ENCODE assay signal across 2 cellular contexts in the genomic region with DNA sequence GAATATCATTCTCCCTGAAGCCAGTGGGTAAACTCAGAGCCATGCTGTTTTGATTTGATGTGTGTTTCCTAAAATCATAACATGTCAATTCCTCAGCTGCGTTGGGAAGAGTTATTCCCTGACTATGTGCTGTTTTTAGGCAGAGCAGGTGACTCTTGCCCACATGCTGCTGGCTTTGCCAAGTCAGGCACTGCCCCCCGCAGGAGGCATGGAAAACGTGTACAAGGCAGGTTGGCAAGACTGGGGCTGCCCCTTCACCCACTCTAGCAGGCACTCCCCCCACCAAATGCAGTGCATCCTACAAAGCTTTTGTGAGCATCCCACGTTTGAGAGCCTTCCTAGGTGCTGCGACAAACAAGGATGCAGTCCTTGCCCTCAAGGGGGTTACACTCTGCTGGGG.
TF ChIP-seq lines count a peak whose summit lies in the region.

No MANE protein-coding gene starts in this region.

TF ChIP-seq in HepG2, 621 proteins besides CTCF, POLR2A, EP300 and RAD21 (continues in another document):
- TF ChIP-seq JARID2 (CRISPR knock-in tag; IDR thresholded peaks at IDR 0.05; ENCODE audit: insufficient replicate concordance) (no peak), ZFX (CRISPR knock-in tag; IDR thresholded peaks at IDR 0.05; ENCODE audit: low read depth) (no peak), FOSL1 (CRISPR knock-in tag; IDR thresholded peaks at IDR 0.05; ENCODE audit: borderline replicate concordance) (no peak), ARNT (IDR thresholded peaks at IDR 0.05) (no peak), HNRNPL (IDR thresholded peaks at IDR 0.05; ENCODE audit: low read depth, low read length) (0 out of 2 replicates have a peak, but pooled peaks have one; percentile 30), ZNF781 (CRISPR knock-in tag; IDR thresholded peaks at IDR 0.05; ENCODE audit: borderline replicate concordance, not compliant biosample characterization) (no peak), CREM (IDR thresholded peaks at IDR 0.05) (no peak), CREM (CRISPR knock-in tag; IDR thresholded peaks at IDR 0.05) (no peak), STAG1 (CRISPR knock-in tag; IDR thresholded peaks at IDR 0.05) (peak; percentile 41), CHCHD3 (CRISPR knock-in tag; IDR thresholded peaks at IDR 0.05) (no peak)
- TF ChIP-seq, protein P1, sequence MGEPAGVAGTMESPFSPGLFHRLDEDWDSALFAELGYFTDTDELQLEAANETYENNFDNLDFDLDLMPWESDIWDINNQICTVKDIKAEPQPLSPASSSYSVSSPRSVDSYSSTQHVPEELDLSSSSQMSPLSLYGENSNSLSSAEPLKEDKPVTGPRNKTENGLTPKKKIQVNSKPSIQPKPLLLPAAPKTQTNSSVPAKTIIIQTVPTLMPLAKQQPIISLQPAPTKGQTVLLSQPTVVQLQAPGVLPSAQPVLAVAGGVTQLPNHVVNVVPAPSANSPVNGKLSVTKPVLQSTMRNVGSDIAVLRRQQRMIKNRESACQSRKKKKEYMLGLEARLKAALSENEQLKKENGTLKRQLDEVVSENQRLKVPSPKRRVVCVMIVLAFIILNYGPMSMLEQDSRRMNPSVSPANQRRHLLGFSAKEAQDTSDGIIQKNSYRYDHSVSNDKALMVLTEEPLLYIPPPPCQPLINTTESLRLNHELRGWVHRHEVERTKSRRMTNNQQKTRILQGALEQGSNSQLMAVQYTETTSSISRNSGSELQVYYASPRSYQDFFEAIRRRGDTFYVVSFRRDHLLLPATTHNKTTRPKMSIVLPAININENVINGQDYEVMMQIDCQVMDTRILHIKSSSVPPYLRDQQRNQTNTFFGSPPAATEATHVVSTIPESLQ (CRISPR knock-in tag; conservative IDR thresholded peaks at IDR 0.05), result no peak
- TF ChIP-seq, protein P2, sequence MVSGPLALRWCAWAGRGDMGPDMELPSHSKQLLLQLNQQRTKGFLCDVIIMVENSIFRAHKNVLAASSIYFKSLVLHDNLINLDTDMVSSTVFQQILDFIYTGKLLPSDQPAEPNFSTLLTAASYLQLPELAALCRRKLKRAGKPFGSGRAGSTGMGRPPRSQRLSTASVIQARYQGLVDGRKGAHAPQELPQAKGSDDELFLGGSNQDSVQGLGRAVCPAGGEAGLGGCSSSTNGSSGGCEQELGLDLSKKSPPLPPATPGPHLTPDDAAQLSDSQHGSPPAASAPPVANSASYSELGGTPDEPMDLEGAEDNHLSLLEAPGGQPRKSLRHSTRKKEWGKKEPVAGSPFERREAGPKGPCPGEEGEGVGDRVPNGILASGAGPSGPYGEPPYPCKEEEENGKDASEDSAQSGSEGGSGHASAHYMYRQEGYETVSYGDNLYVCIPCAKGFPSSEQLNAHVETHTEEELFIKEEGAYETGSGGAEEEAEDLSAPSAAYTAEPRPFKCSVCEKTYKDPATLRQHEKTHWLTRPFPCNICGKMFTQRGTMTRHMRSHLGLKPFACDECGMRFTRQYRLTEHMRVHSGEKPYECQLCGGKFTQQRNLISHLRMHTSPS (CRISPR knock-in tag; IDR thresholded peaks at IDR 0.05; ENCODE audit: low read depth), result no peak
- TF ChIP-seq, protein P3, sequence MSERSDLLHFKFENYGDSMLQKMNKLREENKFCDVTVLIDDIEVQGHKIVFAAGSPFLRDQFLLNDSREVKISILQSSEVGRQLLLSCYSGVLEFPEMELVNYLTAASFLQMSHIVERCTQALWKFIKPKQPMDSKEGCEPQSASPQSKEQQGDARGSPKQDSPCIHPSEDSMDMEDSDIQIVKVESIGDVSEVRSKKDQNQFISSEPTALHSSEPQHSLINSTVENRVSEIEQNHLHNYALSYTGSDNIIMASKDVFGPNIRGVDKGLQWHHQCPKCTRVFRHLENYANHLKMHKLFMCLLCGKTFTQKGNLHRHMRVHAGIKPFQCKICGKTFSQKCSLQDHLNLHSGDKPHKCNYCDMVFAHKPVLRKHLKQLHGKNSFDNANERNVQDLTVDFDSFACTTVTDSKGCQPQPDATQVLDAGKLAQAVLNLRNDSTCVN (CRISPR knock-in tag; IDR thresholded peaks at IDR 0.05; ENCODE audit: borderline replicate concordance), result no peak
- TF ChIP-seq, protein P4, sequence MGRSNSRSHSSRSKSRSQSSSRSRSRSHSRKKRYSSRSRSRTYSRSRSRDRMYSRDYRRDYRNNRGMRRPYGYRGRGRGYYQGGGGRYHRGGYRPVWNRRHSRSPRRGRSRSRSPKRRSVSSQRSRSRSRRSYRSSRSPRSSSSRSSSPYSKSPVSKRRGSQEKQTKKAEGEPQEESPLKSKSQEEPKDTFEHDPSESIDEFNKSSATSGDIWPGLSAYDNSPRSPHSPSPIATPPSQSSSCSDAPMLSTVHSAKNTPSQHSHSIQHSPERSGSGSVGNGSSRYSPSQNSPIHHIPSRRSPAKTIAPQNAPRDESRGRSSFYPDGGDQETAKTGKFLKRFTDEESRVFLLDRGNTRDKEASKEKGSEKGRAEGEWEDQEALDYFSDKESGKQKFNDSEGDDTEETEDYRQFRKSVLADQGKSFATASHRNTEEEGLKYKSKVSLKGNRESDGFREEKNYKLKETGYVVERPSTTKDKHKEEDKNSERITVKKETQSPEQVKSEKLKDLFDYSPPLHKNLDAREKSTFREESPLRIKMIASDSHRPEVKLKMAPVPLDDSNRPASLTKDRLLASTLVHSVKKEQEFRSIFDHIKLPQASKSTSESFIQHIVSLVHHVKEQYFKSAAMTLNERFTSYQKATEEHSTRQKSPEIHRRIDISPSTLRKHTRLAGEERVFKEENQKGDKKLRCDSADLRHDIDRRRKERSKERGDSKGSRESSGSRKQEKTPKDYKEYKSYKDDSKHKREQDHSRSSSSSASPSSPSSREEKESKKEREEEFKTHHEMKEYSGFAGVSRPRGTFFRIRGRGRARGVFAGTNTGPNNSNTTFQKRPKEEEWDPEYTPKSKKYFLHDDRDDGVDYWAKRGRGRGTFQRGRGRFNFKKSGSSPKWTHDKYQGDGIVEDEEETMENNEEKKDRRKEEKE (IDR thresholded peaks at IDR 0.05), result no peak
- TF ChIP-seq, protein P5, sequence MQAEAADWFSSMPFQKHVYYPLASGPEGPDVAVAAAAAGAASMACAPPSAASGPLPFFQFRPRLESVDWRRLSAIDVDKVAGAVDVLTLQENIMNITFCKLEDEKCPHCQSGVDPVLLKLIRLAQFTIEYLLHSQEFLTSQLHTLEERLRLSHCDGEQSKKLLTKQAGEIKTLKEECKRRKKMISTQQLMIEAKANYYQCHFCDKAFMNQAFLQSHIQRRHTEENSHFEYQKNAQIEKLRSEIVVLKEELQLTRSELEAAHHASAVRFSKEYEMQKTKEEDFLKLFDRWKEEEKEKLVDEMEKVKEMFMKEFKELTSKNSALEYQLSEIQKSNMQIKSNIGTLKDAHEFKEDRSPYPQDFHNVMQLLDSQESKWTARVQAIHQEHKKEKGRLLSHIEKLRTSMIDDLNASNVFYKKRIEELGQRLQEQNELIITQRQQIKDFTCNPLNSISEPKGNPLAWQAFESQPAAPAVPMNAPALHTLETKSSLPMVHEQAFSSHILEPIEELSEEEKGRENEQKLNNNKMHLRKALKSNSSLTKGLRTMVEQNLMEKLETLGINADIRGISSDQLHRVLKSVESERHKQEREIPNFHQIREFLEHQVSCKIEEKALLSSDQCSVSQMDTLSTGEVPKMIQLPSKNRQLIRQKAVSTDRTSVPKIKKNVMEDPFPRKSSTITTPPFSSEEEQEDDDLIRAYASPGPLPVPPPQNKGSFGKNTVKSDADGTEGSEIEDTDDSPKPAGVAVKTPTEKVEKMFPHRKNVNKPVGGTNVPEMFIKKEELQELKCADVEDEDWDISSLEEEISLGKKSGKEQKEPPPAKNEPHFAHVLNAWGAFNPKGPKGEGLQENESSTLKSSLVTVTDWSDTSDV (CRISPR knock-in tag; IDR thresholded peaks at IDR 0.05), result no peak

TF ChIP-seq in GM12878, 131 proteins besides CTCF, POLR2A, EP300 and RAD21:
- TF ChIP-seq MTA3 (IDR thresholded peaks at IDR 0.05; ENCODE audit: borderline replicate concordance, low read length) (no peak), TCF12 (IDR thresholded peaks at IDR 0.05; ENCODE audit: low read depth, low read length) (no peak), TAF1 (IDR thresholded peaks at IDR 0.05; ENCODE audit: borderline replicate concordance, low read depth, low read length) (no peak)
